1 cellular context compared by ENCODE assay signal in genomic region chr10:48282829-48283228, GRCh38.
TF ChIP-seq lines count a peak whose summit lies in the region.

No MANE protein-coding gene starts in this region.

TF ChIP-seq in GM23338, 12 proteins besides CTCF, POLR2A, EP300 and RAD21 (continued from another document):
- TF ChIP-seq, protein P1, sequence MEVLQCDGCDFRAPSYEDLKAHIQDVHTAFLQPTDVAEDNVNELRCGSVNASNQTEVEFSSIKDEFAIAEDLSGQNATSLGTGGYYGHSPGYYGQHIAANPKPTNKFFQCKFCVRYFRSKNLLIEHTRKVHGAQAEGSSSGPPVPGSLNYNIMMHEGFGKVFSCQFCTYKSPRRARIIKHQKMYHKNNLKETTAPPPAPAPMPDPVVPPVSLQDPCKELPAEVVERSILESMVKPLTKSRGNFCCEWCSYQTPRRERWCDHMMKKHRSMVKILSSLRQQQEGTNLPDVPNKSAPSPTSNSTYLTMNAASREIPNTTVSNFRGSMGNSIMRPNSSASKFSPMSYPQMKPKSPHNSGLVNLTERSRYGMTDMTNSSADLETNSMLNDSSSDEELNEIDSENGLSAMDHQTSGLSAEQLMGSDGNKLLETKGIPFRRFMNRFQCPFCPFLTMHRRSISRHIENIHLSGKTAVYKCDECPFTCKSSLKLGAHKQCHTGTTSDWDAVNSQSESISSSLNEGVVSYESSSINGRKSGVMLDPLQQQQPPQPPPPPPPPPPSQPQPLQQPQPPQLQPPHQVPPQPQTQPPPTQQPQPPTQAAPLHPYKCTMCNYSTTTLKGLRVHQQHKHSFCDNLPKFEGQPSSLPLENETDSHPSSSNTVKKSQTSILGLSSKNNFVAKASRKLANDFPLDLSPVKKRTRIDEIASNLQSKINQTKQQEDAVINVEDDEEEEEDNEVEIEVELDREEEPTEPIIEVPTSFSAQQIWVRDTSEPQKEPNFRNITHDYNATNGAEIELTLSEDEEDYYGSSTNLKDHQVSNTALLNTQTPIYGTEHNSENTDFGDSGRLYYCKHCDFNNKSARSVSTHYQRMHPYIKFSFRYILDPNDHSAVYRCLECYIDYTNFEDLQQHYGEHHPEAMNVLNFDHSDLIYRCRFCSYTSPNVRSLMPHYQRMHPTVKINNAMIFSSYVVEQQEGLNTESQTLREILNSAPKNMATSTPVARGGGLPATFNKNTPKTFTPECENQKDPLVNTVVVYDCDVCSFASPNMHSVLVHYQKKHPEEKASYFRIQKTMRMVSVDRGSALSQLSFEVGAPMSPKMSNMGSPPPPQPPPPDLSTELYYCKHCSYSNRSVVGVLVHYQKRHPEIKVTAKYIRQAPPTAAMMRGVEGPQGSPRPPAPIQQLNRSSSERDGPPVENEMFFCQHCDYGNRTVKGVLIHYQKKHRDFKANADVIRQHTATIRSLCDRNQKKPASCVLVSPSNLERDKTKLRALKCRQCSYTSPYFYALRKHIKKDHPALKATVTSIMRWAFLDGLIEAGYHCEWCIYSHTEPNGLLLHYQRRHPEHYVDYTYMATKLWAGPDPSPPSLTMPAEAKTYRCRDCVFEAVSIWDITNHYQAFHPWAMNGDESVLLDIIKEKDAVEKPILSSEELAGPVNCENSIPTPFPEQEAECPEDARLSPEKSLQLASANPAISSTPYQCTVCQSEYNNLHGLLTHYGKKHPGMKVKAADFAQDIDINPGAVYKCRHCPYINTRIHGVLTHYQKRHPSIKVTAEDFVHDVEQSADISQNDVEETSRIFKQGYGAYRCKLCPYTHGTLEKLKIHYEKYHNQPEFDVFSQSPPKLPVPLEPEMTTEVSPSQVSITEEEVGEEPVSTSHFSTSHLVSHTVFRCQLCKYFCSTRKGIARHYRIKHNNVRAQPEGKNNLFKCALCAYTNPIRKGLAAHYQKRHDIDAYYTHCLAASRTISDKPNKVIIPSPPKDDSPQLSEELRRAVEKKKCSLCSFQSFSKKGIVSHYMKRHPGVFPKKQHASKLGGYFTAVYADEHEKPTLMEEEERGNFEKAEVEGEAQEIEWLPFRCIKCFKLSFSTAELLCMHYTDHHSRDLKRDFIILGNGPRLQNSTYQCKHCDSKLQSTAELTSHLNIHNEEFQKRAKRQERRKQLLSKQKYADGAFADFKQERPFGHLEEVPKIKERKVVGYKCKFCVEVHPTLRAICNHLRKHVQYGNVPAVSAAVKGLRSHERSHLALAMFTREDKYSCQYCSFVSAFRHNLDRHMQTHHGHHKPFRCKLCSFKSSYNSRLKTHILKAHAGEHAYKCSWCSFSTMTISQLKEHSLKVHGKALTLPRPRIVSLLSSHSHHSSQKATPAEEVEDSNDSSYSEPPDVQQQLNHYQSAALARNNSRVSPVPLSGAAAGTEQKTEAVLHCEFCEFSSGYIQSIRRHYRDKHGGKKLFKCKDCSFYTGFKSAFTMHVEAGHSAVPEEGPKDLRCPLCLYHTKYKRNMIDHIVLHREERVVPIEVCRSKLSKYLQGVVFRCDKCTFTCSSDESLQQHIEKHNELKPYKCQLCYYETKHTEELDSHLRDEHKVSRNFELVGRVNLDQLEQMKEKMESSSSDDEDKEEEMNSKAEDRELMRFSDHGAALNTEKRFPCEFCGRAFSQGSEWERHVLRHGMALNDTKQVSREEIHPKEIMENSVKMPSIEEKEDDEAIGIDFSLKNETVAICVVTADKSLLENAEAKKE (CRISPR knock-in tag; IDR thresholded peaks at IDR 0.05): no peak
- TF ChIP-seq, protein P2, sequence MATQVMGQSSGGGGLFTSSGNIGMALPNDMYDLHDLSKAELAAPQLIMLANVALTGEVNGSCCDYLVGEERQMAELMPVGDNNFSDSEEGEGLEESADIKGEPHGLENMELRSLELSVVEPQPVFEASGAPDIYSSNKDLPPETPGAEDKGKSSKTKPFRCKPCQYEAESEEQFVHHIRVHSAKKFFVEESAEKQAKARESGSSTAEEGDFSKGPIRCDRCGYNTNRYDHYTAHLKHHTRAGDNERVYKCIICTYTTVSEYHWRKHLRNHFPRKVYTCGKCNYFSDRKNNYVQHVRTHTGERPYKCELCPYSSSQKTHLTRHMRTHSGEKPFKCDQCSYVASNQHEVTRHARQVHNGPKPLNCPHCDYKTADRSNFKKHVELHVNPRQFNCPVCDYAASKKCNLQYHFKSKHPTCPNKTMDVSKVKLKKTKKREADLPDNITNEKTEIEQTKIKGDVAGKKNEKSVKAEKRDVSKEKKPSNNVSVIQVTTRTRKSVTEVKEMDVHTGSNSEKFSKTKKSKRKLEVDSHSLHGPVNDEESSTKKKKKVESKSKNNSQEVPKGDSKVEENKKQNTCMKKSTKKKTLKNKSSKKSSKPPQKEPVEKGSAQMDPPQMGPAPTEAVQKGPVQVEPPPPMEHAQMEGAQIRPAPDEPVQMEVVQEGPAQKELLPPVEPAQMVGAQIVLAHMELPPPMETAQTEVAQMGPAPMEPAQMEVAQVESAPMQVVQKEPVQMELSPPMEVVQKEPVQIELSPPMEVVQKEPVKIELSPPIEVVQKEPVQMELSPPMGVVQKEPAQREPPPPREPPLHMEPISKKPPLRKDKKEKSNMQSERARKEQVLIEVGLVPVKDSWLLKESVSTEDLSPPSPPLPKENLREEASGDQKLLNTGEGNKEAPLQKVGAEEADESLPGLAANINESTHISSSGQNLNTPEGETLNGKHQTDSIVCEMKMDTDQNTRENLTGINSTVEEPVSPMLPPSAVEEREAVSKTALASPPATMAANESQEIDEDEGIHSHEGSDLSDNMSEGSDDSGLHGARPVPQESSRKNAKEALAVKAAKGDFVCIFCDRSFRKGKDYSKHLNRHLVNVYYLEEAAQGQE (IDR thresholded peaks at IDR 0.05; ENCODE audit: unreplicated experiment): no peak
- no peak for TF ChIP-seq CREB1 (CRISPR knock-in tag; IDR thresholded peaks at IDR 0.05; ENCODE audit: low read depth)
- no peak for TF ChIP-seq POLR2AphosphoS5 (IDR thresholded peaks at IDR 0.05; ENCODE audit: low read depth)
